ENCODE assay signal across 23 cellular contexts in genomic region chr3:197514786-197515090, GRCh38. TPM values are rescaled to one million over a fixed set of nuclear protein-coding genes. Genes with fewer than 3 reads are reported as not detected.
DNase-seq lines count a peak whose midpoint lies in the region; ATAC-seq and TF ChIP-seq lines count a peak whose summit lies in the region.
"Had no signal": no experiment of that assay in that cellular context is flagged by ENCODE, and none has a peak within 500 bp of the region (broad histone marks: within the 10 kb centered on the region; RNA-seq: fewer than 3 reads in every experiment).

No MANE protein-coding gene starts in this region.

- peak overlapping the region; percentile 89 for H3K27ac ChIP-seq in foreskin keratinocyte
- H3K27ac ChIP-seq: ascending aorta, thoracic aorta had no signal

- H3K4me1 Mint-ChIP-seq in activated naive CD4-positive, alpha-beta T cell treated with anti-CD3 and anti-CD28 coated beads, Interleukin-2, amount 10 ng/mL, durations not matched to agents 7 days and 5 days = peaks cover 16% of the 10 kb centered on the region
- peaks cover 16% of the 10 kb centered on the region for H3K4me1 Mint-ChIP-seq in activated naive CD4-positive, alpha-beta T cell treated with anti-CD3 and anti-CD28 coated beads for 36 hours (ENCODE audit: low read depth)
- H3K4me1 Mint-ChIP-seq in WTC11 = peaks cover 41% of the 10 kb centered on the region
- peaks cover 30 to 31% of the 10 kb centered on the region in 2 donors for H3K4me1 Mint-ChIP-seq in stimulated activated naive B cell treated with anti-CD40 and anti-IgM and Interleukin-4, amounts not matched to agents 10 μg/mL and 1 μg/mL and 100 μg/mL, for 72 hours

- CTCF ChIA-PET in activated naive CD4-positive, alpha-beta T cell treated with anti-CD3 and anti-CD28 coated beads, Interleukin-2, amount 10 ng/mL, durations not matched to agents 7 days and 5 days (lab: Charles Lee) = interaction anchor here (1.0 to 1.9 kb wide), 2 partner anchors 18 to 258 kb away, joined by 3 to 9 read pairs; no protein-coding TSS in a partner anchor
- CTCF ChIA-PET in activated naive CD4-positive, alpha-beta T cell treated with anti-CD3 and anti-CD28 coated beads for 36 hours (lab: Charles Lee) = interaction anchor here (1.5 to 2.6 kb wide), 2 partner anchors 13 to 258 kb away, joined by 6 to 12 read pairs; no protein-coding TSS in a partner anchor
- CTCF ChIA-PET in WTC11 (lab: Charles Lee) = interaction anchor here (1.4 to 1.8 kb wide), 2 partner anchors 13 to 35 kb away, joined by 3 to 8 read pairs; no protein-coding TSS in a partner anchor

- no peaks in the 10 kb centered on the region for H3K27me3 ChIP-seq in foreskin keratinocyte
- H3K27me3 ChIP-seq: ascending aorta had no signal

- no peak overlapping the region for H3K4me3 Mint-ChIP-seq in activated naive CD4-positive, alpha-beta T cell treated with anti-CD3 and anti-CD28 coated beads, Interleukin-2, amount 10 ng/mL, durations not matched to agents 7 days and 5 days
- no peak overlapping the region for H3K4me3 Mint-ChIP-seq in activated naive CD4-positive, alpha-beta T cell treated with anti-CD3 and anti-CD28 coated beads for 36 hours
- no peak overlapping the region for H3K4me3 Mint-ChIP-seq in WTC11
- H3K4me3 Mint-ChIP-seq in stimulated activated naive B cell treated with anti-CD40 and anti-IgM and Interleukin-4, amounts not matched to agents 10 μg/mL and 1 μg/mL and 100 μg/mL, for 72 hours = no peak overlapping the region
- H3K4me3 Mint-ChIP-seq: activated CD4-positive, alpha-beta memory T cell treated with anti-CD3 and anti-CD28 coated beads, Interleukin-2, amount 10 ng/mL, durations not matched to agents 7 days and 5 days; activated naive CD4-positive, alpha-beta T cell treated with anti-CD3 and anti-CD28 coated beads, Interleukin-2, amount 50 U/mL, for 24 hours; activated T-cell treated with anti-CD3 and anti-CD28 coated beads, Interleukin-2, amount 50 U/mL, for 4 hours had no signal

- peak overlapping the region; percentile 37 for H3K27ac Mint-ChIP-seq in activated naive CD4-positive, alpha-beta T cell treated with anti-CD3 and anti-CD28 coated beads, Interleukin-2, amount 10 ng/mL, durations not matched to agents 7 days and 5 days
- H3K27ac Mint-ChIP-seq in activated naive CD4-positive, alpha-beta T cell treated with anti-CD3 and anti-CD28 coated beads for 36 hours = no peak overlapping the region
- H3K27ac Mint-ChIP-seq in WTC11 = peak overlapping the region; percentile 97
- H3K27ac Mint-ChIP-seq in stimulated activated naive B cell treated with anti-CD40 and anti-IgM and Interleukin-4, amounts not matched to agents 10 μg/mL and 1 μg/mL and 100 μg/mL, for 72 hours = peak overlapping the region; percentile 83
- H3K27ac Mint-ChIP-seq: activated CD4-positive, alpha-beta memory T cell treated with anti-CD3 and anti-CD28 coated beads, Interleukin-2, amount 10 ng/mL, durations not matched to agents 7 days and 5 days had no signal

- no peaks in the 10 kb centered on the region for H3K9me3 ChIP-seq in mucosa of descending colon
- H3K9me3 ChIP-seq: ascending aorta, thoracic aorta had no signal

- H3K36me3 Mint-ChIP-seq in activated naive CD4-positive, alpha-beta T cell treated with anti-CD3 and anti-CD28 coated beads, Interleukin-2, amount 10 ng/mL, durations not matched to agents 7 days and 5 days = peaks cover 56% of the 10 kb centered on the region
- peaks cover 33% of the 10 kb centered on the region for H3K36me3 Mint-ChIP-seq in activated naive CD4-positive, alpha-beta T cell treated with anti-CD3 and anti-CD28 coated beads for 36 hours (ENCODE audit: low read depth)
- peaks cover 6% of the 10 kb centered on the region for H3K36me3 Mint-ChIP-seq in WTC11
- H3K36me3 Mint-ChIP-seq in stimulated activated naive B cell treated with anti-CD40 and anti-IgM and Interleukin-4, amounts not matched to agents 10 μg/mL and 1 μg/mL and 100 μg/mL, for 72 hours = peaks cover 42 to 65% of the 10 kb centered on the region in 2 donors

- H3K9me3 Mint-ChIP-seq in activated naive CD4-positive, alpha-beta T cell treated with anti-CD3 and anti-CD28 coated beads, Interleukin-2, amount 10 ng/mL, durations not matched to agents 7 days and 5 days = peaks cover 7% of the 10 kb centered on the region
- no peaks in the 10 kb centered on the region for H3K9me3 Mint-ChIP-seq in activated naive CD4-positive, alpha-beta T cell treated with anti-CD3 and anti-CD28 coated beads for 36 hours
- H3K9me3 Mint-ChIP-seq in WTC11 = 0 out of 2 replicates have a peak, but pooled peaks cover 3% of the 10 kb centered on the region
- peaks cover 0 to 4% of the 10 kb centered on the region in 2 donors for H3K9me3 Mint-ChIP-seq in stimulated activated naive B cell treated with anti-CD40 and anti-IgM and Interleukin-4, amounts not matched to agents 10 μg/mL and 1 μg/mL and 100 μg/mL, for 72 hours
- H3K9me3 Mint-ChIP-seq: activated naive CD4-positive, alpha-beta T cell treated with anti-CD3 and anti-CD28 coated beads, Interleukin-2, amount 50 U/mL, for 24 hours; activated T-cell treated with anti-CD3 and anti-CD28 coated beads, Interleukin-2, amount 50 U/mL, for 4 hours had no signal

- no peak for DNase-seq in activated naive CD4-positive, alpha-beta T cell treated with anti-CD3 and anti-CD28 coated beads, Interleukin-2, amount 10 ng/mL, durations not matched to agents 7 days and 5 days
- no peak for DNase-seq in activated naive CD4-positive, alpha-beta T cell treated with anti-CD3 and anti-CD28 coated beads for 36 hours
- DNase-seq in WTC11 (ENCODE audit: low spot score) = no peak
- DNase-seq in foreskin keratinocyte = no peak
- no peak for DNase-seq in stimulated activated naive B cell treated with anti-CD40 and anti-IgM and Interleukin-4, amounts not matched to agents 10 μg/mL and 1 μg/mL and 100 μg/mL, for 72 hours
- DNase-seq in mucosa of descending colon = no peak
- DNase-seq: ACHN; activated CD4-positive, alpha-beta memory T cell treated with anti-CD3 and anti-CD28 coated beads, Interleukin-2, amount 10 ng/mL, durations not matched to agents 7 days and 5 days; activated T-cell treated with anti-CD3 and anti-CD28 coated beads, Interleukin-2, amount 50 U/mL, for 4 hours; C1 segment of cervical spinal cord; Calu3; caudate nucleus; DND-41; Karpas-422; NCI-H1694; NCI-H526; stimulated activated CD4-positive, alpha-beta T cell treated with anti-CD3 and anti-CD28 coated beads, Interleukin-4, amount 100 ng/mL, for 1 hour; stimulated activated naive CD4-positive, alpha-beta T cell had no signal

- POLR2A ChIA-PET in WTC11 (lab: Charles Lee) = interaction anchor here (1.5 kb wide), 1 partner anchor 13 kb away, joined by 3 read pairs; no protein-coding TSS in a partner anchor

- no peak for ATAC-seq in WTC11
- ATAC-seq in foreskin keratinocyte = no peak
- no peak for ATAC-seq in stimulated activated naive B cell treated with anti-CD40 and anti-IgM and Interleukin-4, amounts not matched to agents 10 μg/mL and 1 μg/mL and 100 μg/mL, for 72 hours (replicated peaks)
- ATAC-seq in mucosa of descending colon = no peak
- ATAC-seq in HG03342 (IDR thresholded peaks at IDR 0.05; ENCODE audit: unreplicated experiment) = no peak
- no peak for ATAC-seq in GM19467 (IDR thresholded peaks at IDR 0.05; ENCODE audit: unreplicated experiment)
- ATAC-seq: activated T-cell treated with anti-CD3 and anti-CD28 coated beads, Interleukin-2, amount 50 U/mL, for 4 hours had no signal

- H3K36me3 ChIP-seq in mucosa of descending colon (ENCODE audit: low read depth) = peaks cover 3% of the 10 kb centered on the region
- H3K36me3 ChIP-seq: ascending aorta, thoracic aorta had no signal

- H3K4me1 ChIP-seq in foreskin keratinocyte (peaks cover 27% of the 10 kb centered on the region), mucosa of descending colon (ENCODE audit: low read depth) (peaks cover 8% of the 10 kb centered on the region)
- H3K4me1 ChIP-seq: ascending aorta had no signal

- H3K4me3 ChIP-seq in mucosa of descending colon = no peak overlapping the region
- H3K4me3 ChIP-seq: ascending aorta, thoracic aorta had no signal

- H3K27me3 Mint-ChIP-seq in activated naive CD4-positive, alpha-beta T cell treated with anti-CD3 and anti-CD28 coated beads, Interleukin-2, amount 10 ng/mL, durations not matched to agents 7 days and 5 days = no peaks in the 10 kb centered on the region
- no peaks in the 10 kb centered on the region for H3K27me3 Mint-ChIP-seq in activated naive CD4-positive, alpha-beta T cell treated with anti-CD3 and anti-CD28 coated beads for 36 hours (ENCODE audit: low read depth)
- H3K27me3 Mint-ChIP-seq in WTC11 (ENCODE audit: low read depth) = no peaks in the 10 kb centered on the region
- H3K27me3 Mint-ChIP-seq in stimulated activated naive B cell treated with anti-CD40 and anti-IgM and Interleukin-4, amounts not matched to agents 10 μg/mL and 1 μg/mL and 100 μg/mL, for 72 hours = peaks cover 0 to 5% of the 10 kb centered on the region in 2 donors
- H3K27me3 Mint-ChIP-seq: activated CD4-positive, alpha-beta memory T cell treated with anti-CD3 and anti-CD28 coated beads, Interleukin-2, amount 10 ng/mL, durations not matched to agents 7 days and 5 days; activated naive CD4-positive, alpha-beta T cell treated with anti-CD3 and anti-CD28 coated beads, Interleukin-2, amount 50 U/mL, for 24 hours had no signal

- intact Hi-C loops in activated naive CD4-positive, alpha-beta T cell treated with anti-CD3 and anti-CD28 coated beads for 36 hours (cut with micrococcal nuclease) = no loop called here
- intact Hi-C loops in mucosa of descending colon (cut with DNase I, micrococcal nuclease) = loop anchor here in 1 of 2 donors (5.0 kb wide), 1 partner anchor 257 kb away; no protein-coding TSS in a partner anchor

- TF ChIP-seq CTCF in WTC11 (IDR thresholded peaks at IDR 0.05) (no peak), foreskin keratinocyte (conservative IDR thresholded peaks at IDR 0.05) (no peak), mucosa of descending colon (IDR thresholded peaks at IDR 0.05) (no peak)

TF ChIP-seq in WTC11, 78 proteins besides CTCF, POLR2A, EP300 and RAD21 (continues in another document):
- TF ChIP-seq NR2C2 (CRISPR knock-in tag; IDR thresholded peaks at IDR 0.05) (no peak), ERG (CRISPR knock-in tag; IDR thresholded peaks at IDR 0.05) (no peak), EMX1 (CRISPR knock-in tag; IDR thresholded peaks at IDR 0.05) (no peak)

RNA-seq across cellular contexts. Expression of gene BDH1, which starts 41.0 kb away (rescaled TPM):
- 10 to 100 TPM; 70.7 to 71.2 TPM for total RNA-seq in activated naive CD4-positive, alpha-beta T cell treated with anti-CD3 and anti-CD28 coated beads for 36 hours
- total RNA-seq in WTC11 (2021) = 26.8 to 32.5 TPM (median 29.9 TPM) in 3 replicates
- total RNA-seq in foreskin keratinocyte = 19.9 and 27.8 TPM in 2 replicates
- 26.3 and 35.9 TPM in 2 replicates for polyA plus RNA-seq in foreskin keratinocyte
- 100 to 1,000 TPM in 2 of 3 donors, 10 to 100 TPM in 1; 79.3 to 246 (median 160) TPM for total RNA-seq in mucosa of descending colon
- total RNA-seq: ascending aorta had no signal
